In the genomic region with DNA sequence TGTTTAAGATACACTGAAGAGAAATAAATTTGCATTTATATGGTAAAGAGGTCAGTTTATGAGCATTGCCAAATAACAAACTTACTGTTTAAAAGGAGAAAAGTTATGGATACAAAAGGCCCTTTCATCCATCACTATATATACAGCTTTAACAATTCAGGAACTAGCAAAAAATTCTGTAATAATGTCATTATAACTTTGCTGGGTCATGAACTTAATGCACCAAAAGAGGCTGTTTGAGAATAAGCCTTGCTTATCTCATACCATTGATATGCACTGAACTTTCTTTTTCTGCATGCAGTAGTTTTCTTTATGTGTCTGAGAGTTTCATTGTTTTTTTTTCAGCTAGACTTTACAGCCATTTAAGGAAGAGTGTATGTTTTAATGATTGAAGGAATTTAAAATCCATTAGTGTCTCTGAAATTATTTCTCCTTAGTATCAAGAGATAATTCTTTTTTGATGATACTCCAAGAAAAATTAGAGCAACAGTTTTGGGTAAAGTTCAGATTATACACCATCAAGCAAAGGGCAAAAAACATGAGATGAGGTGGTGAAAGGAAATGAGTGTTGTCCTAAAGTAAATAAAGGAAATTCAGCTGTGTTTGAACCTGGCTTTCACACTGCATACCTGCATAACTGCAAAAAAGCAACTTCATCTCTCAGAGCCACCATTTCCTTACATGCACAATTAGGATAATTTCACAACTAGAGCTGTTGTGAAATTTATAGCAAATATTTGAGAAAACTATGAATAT, we compare ENCODE assay signal across 2 cellular contexts.
TF ChIP-seq lines count a peak whose summit lies in the region.

No MANE protein-coding gene starts in this region.

TF ChIP-seq in liver, 16 proteins besides CTCF, POLR2A, EP300 and RAD21:
- TF ChIP-seq YY1 (IDR thresholded peaks at IDR 0.05) = peak; percentile 49
- TF ChIP-seq RXRA (IDR thresholded peaks at IDR 0.05) = peak in 1 of 2 donors; percentile 16
- TF ChIP-seq FOXA1 (IDR thresholded peaks at IDR 0.05) = peak; percentile 42
- peak; percentile 82 for TF ChIP-seq FOXA2 (IDR thresholded peaks at IDR 0.05)
- no peak for TF ChIP-seq ZBTB33 (IDR thresholded peaks at IDR 0.05)
- TF ChIP-seq HNF4A (conservative IDR thresholded peaks at IDR 0.05) = peak in 1 of 2 donors; percentile 58
- no peak for TF ChIP-seq SP1 (IDR thresholded peaks at IDR 0.05)

TF ChIP-seq in HepG2, 621 proteins besides CTCF, POLR2A, EP300 and RAD21:
- TF ChIP-seq ETV6 (CRISPR knock-in tag; conservative IDR thresholded peaks at IDR 0.05) (no peak), ZNF781 (CRISPR knock-in tag; IDR thresholded peaks at IDR 0.05; ENCODE audit: borderline replicate concordance, not compliant biosample characterization) (no peak), ZNF670 (CRISPR knock-in tag; IDR thresholded peaks at IDR 0.05; ENCODE audit: borderline replicate concordance) (no peak), MTERF4 (CRISPR knock-in tag; IDR thresholded peaks at IDR 0.05) (no peak), ZNF772 (CRISPR knock-in tag; IDR thresholded peaks at IDR 0.05) (no peak), ZNF296 (CRISPR knock-in tag; conservative IDR thresholded peaks at IDR 0.05) (no peak), TBX3 (IDR thresholded peaks at IDR 0.05; ENCODE audit: borderline replicate concordance) (no peak), ATRX (CRISPR knock-in tag; IDR thresholded peaks at IDR 0.05; ENCODE audit: borderline replicate concordance) (no peak), ZKSCAN8 (CRISPR knock-in tag; IDR thresholded peaks at IDR 0.05; ENCODE audit: borderline replicate concordance) (no peak), HDAC1 (CRISPR knock-in tag; IDR thresholded peaks at IDR 0.05) (no peak), EHMT2 (IDR thresholded peaks at IDR 0.05; ENCODE audit: borderline replicate concordance, low read depth, low read length) (no peak), DNMT1 (CRISPR knock-in tag; IDR thresholded peaks at IDR 0.05) (no peak), ZSCAN21 (CRISPR knock-in tag; IDR thresholded peaks at IDR 0.05; ENCODE audit: borderline replicate concordance) (no peak)
- TF ChIP-seq, protein P1, sequence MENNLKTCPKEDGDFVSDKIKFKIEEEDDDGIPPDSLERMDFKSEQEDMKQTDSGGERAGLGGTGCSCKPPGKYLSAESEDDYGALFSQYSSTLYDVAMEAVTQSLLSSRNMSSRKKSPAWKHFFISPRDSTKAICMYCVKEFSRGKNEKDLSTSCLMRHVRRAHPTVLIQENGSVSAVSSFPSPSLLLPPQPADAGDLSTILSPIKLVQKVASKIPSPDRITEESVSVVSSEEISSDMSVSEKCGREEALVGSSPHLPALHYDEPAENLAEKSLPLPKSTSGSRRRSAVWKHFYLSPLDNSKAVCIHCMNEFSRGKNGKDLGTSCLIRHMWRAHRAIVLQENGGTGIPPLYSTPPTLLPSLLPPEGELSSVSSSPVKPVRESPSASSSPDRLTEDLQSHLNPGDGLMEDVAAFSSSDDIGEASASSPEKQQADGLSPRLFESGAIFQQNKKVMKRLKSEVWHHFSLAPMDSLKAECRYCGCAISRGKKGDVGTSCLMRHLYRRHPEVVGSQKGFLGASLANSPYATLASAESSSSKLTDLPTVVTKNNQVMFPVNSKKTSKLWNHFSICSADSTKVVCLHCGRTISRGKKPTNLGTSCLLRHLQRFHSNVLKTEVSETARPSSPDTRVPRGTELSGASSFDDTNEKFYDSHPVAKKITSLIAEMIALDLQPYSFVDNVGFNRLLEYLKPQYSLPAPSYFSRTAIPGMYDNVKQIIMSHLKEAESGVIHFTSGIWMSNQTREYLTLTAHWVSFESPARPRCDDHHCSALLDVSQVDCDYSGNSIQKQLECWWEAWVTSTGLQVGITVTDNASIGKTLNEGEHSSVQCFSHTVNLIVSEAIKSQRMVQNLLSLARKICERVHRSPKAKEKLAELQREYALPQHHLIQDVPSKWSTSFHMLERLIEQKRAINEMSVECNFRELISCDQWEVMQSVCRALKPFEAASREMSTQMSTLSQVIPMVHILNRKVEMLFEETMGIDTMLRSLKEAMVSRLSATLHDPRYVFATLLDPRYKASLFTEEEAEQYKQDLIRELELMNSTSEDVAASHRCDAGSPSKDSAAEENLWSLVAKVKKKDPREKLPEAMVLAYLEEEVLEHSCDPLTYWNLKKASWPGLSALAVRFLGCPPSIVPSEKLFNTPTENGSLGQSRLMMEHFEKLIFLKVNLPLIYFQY (CRISPR knock-in tag; IDR thresholded peaks at IDR 0.05; ENCODE audit: borderline replicate concordance) = no peak
TF ChIP-seq in HepG2: peak in this region for 0.
